ENCODE assay signal across 21 cellular contexts in genomic region chr9:113210815-113211214, GRCh38. TPM values are rescaled to one million over a fixed set of nuclear protein-coding genes. Genes with fewer than 3 reads are reported as not detected.
A peak's percentile ranks its signal among the peaks of the same experiment; 100 is the strongest.
DNase-seq lines count a peak whose midpoint lies in the region; ATAC-seq and TF ChIP-seq lines count a peak whose summit lies in the region.
"Had no signal": no experiment of that assay in that cellular context is flagged by ENCODE, and none has a peak within 500 bp of the region (broad histone marks: within the 10 kb centered on the region; RNA-seq: fewer than 3 reads in every experiment).

No MANE protein-coding gene starts in this region.

- TF ChIP-seq CTCF in nephron progenitor cell (IDR thresholded peaks at IDR 0.05) (no peak), upper lobe of left lung (IDR thresholded peaks at IDR 0.05) (no peak), vagina (IDR thresholded peaks at IDR 0.05) (no peak)

- no peak overlapping the region for H3K4me3 Mint-ChIP-seq in activated naive CD8-positive, alpha-beta T cell treated with anti-CD3 and anti-CD28 coated beads for 36 hours
- no peak overlapping the region for H3K4me3 Mint-ChIP-seq in activated naive CD8-positive, alpha-beta T cell treated with anti-CD3 and anti-CD28 coated beads, Interleukin-2, amount 50 U/mL, for 24 hours
- H3K4me3 Mint-ChIP-seq in nephron progenitor cell = no peak overlapping the region
- H3K4me3 Mint-ChIP-seq: CD8-positive, alpha-beta memory T cell had no signal

- peaks cover 23% of the 10 kb centered on the region for H3K36me3 Mint-ChIP-seq in activated naive CD8-positive, alpha-beta T cell treated with anti-CD3 and anti-CD28 coated beads for 36 hours
- H3K36me3 Mint-ChIP-seq in activated naive CD8-positive, alpha-beta T cell treated with anti-CD3 and anti-CD28 coated beads, Interleukin-2, amount 50 U/mL, for 24 hours (ENCODE audit: low read depth) = peaks cover 38% of the 10 kb centered on the region
- peaks cover 43% of the 10 kb centered on the region for H3K36me3 Mint-ChIP-seq in nephron progenitor cell (ENCODE audit: low read depth)

- no peak for TF ChIP-seq EP300 in upper lobe of left lung (IDR thresholded peaks at IDR 0.05)

- DNase-seq in activated naive CD8-positive, alpha-beta T cell treated with anti-CD3 and anti-CD28 coated beads for 36 hours = no peak
- no peak for DNase-seq in activated naive CD8-positive, alpha-beta T cell treated with anti-CD3 and anti-CD28 coated beads, Interleukin-2, amount 50 U/mL, for 24 hours
- DNase-seq in foreskin melanocyte (peak; percentile 45), nephron progenitor cell (no peak), upper lobe of left lung (peak in 1 of 2 donors; percentile 53), vagina (ENCODE audit: extremely low spot score in 2 of 2) (no peak)
- DNase-seq in activated CD4-positive, alpha-beta T cell treated with anti-CD3 and anti-CD28 coated beads, Interleukin-2, amount 50 U/mL, for 4 hours = no peak
- DNase-seq: ACHN; Calu3; CD8-positive, alpha-beta memory T cell; MV-4-11; NCI-H1694 treated with DMSO at 0.1 percent for 48 hours; NCI-H2081 treated with DMSO at 0.1 percent for 48 hours; NCI-H2171 treated with DMSO at 0.1 percent for 48 hours; NCI-H524 treated with DMSO at 0.1 percent for 48 hours; NCI-H82; Peyer's patch had no signal

- no peaks in the 10 kb centered on the region for H3K27me3 Mint-ChIP-seq in activated naive CD8-positive, alpha-beta T cell treated with anti-CD3 and anti-CD28 coated beads for 36 hours
- H3K27me3 Mint-ChIP-seq in activated naive CD8-positive, alpha-beta T cell treated with anti-CD3 and anti-CD28 coated beads, Interleukin-2, amount 50 U/mL, for 24 hours = no peaks in the 10 kb centered on the region
- no peaks in the 10 kb centered on the region for H3K27me3 Mint-ChIP-seq in nephron progenitor cell (ENCODE audit: low read depth, poor library complexity)
- H3K27me3 Mint-ChIP-seq: CD8-positive, alpha-beta memory T cell had no signal

- H3K36me3 ChIP-seq in upper lobe of left lung (peaks cover 11 to 54% (median 29%) of the 10 kb centered on the region in 4 donors), vagina (peaks cover 0 to 38% of the 10 kb centered on the region in 2 donors)

- peaks cover 11% of the 10 kb centered on the region for H3K4me1 Mint-ChIP-seq in activated naive CD8-positive, alpha-beta T cell treated with anti-CD3 and anti-CD28 coated beads for 36 hours
- peaks cover 6% of the 10 kb centered on the region for H3K4me1 Mint-ChIP-seq in activated naive CD8-positive, alpha-beta T cell treated with anti-CD3 and anti-CD28 coated beads, Interleukin-2, amount 50 U/mL, for 24 hours
- H3K4me1 Mint-ChIP-seq in nephron progenitor cell = no peaks in the 10 kb centered on the region

- H3K9me3 Mint-ChIP-seq in activated naive CD8-positive, alpha-beta T cell treated with anti-CD3 and anti-CD28 coated beads for 36 hours = no peaks in the 10 kb centered on the region
- H3K9me3 Mint-ChIP-seq in activated naive CD8-positive, alpha-beta T cell treated with anti-CD3 and anti-CD28 coated beads, Interleukin-2, amount 50 U/mL, for 24 hours = no peaks in the 10 kb centered on the region
- H3K9me3 Mint-ChIP-seq in nephron progenitor cell = peaks cover 7% of the 10 kb centered on the region
- H3K9me3 Mint-ChIP-seq: CD8-positive, alpha-beta memory T cell had no signal

- intact Hi-C loops in vagina (cut with DNase I) = no loop called here

- H3K27ac Mint-ChIP-seq in activated naive CD8-positive, alpha-beta T cell treated with anti-CD3 and anti-CD28 coated beads for 36 hours = peak overlapping the region; percentile 80
- no peak overlapping the region for H3K27ac Mint-ChIP-seq in activated naive CD8-positive, alpha-beta T cell treated with anti-CD3 and anti-CD28 coated beads, Interleukin-2, amount 50 U/mL, for 24 hours
- H3K27ac Mint-ChIP-seq in nephron progenitor cell = peak overlapping the region; percentile 78
- H3K27ac Mint-ChIP-seq: CD8-positive, alpha-beta memory T cell had no signal

- peaks cover 15 to 20% (median 17%) of the 10 kb centered on the region in 4 donors for H3K4me1 ChIP-seq in upper lobe of left lung
- no peaks in the 10 kb centered on the region for H3K4me1 ChIP-seq in vagina
- H3K4me1 ChIP-seq: Peyer's patch had no signal

- ATAC-seq in activated naive CD8-positive, alpha-beta T cell treated with anti-CD3 and anti-CD28 coated beads, Interleukin-2, amount 50 U/mL, for 24 hours = no peak
- ATAC-seq in upper lobe of left lung (ENCODE audit: low FRiP score in 2 of 2) (no peak), GM19452 (IDR thresholded peaks at IDR 0.05; ENCODE audit: unreplicated experiment) (no peak)
- ATAC-seq: HCT116 had no signal

- H3K27me3 ChIP-seq in upper lobe of left lung (no peaks in the 10 kb centered on the region), vagina (no peaks in the 10 kb centered on the region)
- H3K27me3 ChIP-seq: BLaER1 treated with 17β-estradiol and CSF1 and Interleukin-3, amounts not matched to agents 10 nM and 100 nM; Peyer's patch had no signal

- no peak overlapping the region for H3K4me3 ChIP-seq in upper lobe of left lung
- H3K4me3 ChIP-seq in vagina = no peak overlapping the region
- H3K4me3 ChIP-seq: BLaER1 treated with 17β-estradiol and CSF1 and Interleukin-3, amounts not matched to agents 10 nM and 100 nM; Peyer's patch had no signal

- TF ChIP-seq POLR2A in upper lobe of left lung (IDR thresholded peaks at IDR 0.05) (peak in 1 of 4 donors; percentile 71), vagina (IDR thresholded peaks at IDR 0.05) (no peak)

- H3K27ac ChIP-seq in upper lobe of left lung = peak overlapping the region; percentile 41 to 69 (median 54)
- no peak overlapping the region for H3K27ac ChIP-seq in vagina
- H3K27ac ChIP-seq: 22Rv1 had no signal

- H3K9me3 ChIP-seq in upper lobe of left lung (no peaks in the 10 kb centered on the region), vagina (no peaks in the 10 kb centered on the region)
- H3K9me3 ChIP-seq: Peyer's patch had no signal

- 90 to 94% methylated on average over 10 of the region's 10 CpGs for WGBS in upper lobe of left lung, 2 donors

RNA-seq across cellular contexts. Expression of gene FKBP15, which starts 10.3 kb away (rescaled TPM):
- total RNA-seq in activated naive CD8-positive, alpha-beta T cell treated with anti-CD3 and anti-CD28 coated beads for 36 hours = 10 to 100 TPM; 28.4 to 28.5 TPM
- total RNA-seq in upper lobe of left lung = 10 to 100 TPM; 36.5 to 72.3 (median 50.0) TPM
- total RNA-seq in vagina = 28.7 TPM

RNA-seq across cellular contexts. Expression of gene SLC31A1, which starts 10.5 kb away (rescaled TPM):
- 10 to 100 TPM; 16.7 to 16.8 TPM for total RNA-seq in activated naive CD8-positive, alpha-beta T cell treated with anti-CD3 and anti-CD28 coated beads for 36 hours
- total RNA-seq in upper lobe of left lung (10 to 100 TPM; 10.5 to 44.7 (median 28.5) TPM), vagina (9.3 TPM)
